ENCODE assay signal across 31 cellular contexts in the genomic region with DNA sequence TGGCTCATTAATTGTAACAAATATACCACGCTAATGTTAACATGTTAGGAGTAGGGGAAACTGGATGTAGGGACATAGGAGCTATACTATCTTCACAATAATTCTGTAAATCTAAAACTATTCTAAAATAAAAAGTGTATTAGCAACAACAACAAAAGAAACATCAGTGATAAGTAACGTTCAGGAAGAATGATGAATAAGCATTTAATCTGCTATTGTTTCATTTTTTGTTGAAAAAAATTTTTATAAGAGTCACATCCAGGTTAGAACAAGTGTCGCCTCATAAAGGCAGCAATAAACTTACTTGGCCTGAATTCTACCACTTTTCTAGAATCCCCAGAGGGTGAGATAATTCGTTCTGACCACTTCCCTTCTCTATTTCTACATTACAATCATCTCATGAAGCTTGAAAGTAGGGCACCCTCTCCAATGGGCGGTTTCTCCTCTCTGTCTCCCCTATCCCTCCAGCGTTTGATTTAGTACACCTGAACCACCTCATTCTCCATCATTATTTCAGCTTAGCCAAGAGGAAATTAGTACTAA.
"Had no signal": no experiment of that assay in that cellular context is flagged by ENCODE, and none has a peak within 500 bp of the region (broad histone marks: within the 10 kb centered on the region; RNA-seq: fewer than 3 reads in every experiment).

No MANE protein-coding gene starts in this region.

- H3K9ac ChIP-seq: neural progenitor cell, parathyroid adenoma had no signal

- H3K36me3 ChIP-seq: neural progenitor cell, ovary, spleen, suprapubic skin, tibial artery, transverse colon, upper lobe of right lung, uterus had no signal

- H3K27me3 Mint-ChIP-seq: progenitor cell of endocrine pancreas had no signal

- ATAC-seq: naive thymus-derived CD8-positive, alpha-beta T cell; psoas muscle; right cardiac atrium; sciatic nerve; stimulated activated memory B cell treated with anti-CD40 and anti-IgM and Interleukin-4, amounts not matched to agents 10 μg/mL and 1 μg/mL and 100 μg/mL, for 72 hours; stimulated activated naive CD8-positive, alpha-beta T cell treated with anti-CD3 and anti-CD28 coated beads, Interleukin-15, amount 100 ng/mL, for 72 hours; stimulated activated naive CD8-positive, alpha-beta T cell treated with anti-CD3 and anti-CD28 coated beads, Interleukin-15, Interleukin-2, amounts not matched to agents 100 U/mL and 50 U/mL, for 24 hours; upper lobe of right lung had no signal

- H3K27ac Mint-ChIP-seq: naive thymus-derived CD8-positive, alpha-beta T cell; nephron; neural progenitor cell; progenitor cell of endocrine pancreas; stimulated activated memory B cell treated with anti-CD40 and anti-IgM and Interleukin-4, amounts not matched to agents 10 μg/mL and 1 μg/mL and 100 μg/mL, for 72 hours; stimulated activated naive CD8-positive, alpha-beta T cell treated with anti-CD3 and anti-CD28 coated beads, Interleukin-15, amount 100 ng/mL, for 72 hours; type B pancreatic cell had no signal

- H2AFZ ChIP-seq: neural progenitor cell, parathyroid adenoma had no signal

- H3K27me3 ChIP-seq: neural progenitor cell, ovary, spleen, suprapubic skin, testis, tibial artery, transverse colon, upper lobe of right lung, uterus had no signal

- H3K9me3 ChIP-seq: ovary, psoas muscle, spleen, suprapubic skin, testis, tibial artery, transverse colon, upper lobe of right lung, uterus had no signal

- H3K36me3 Mint-ChIP-seq: naive thymus-derived CD8-positive, alpha-beta T cell; neural progenitor cell; stimulated activated memory B cell treated with anti-CD40 and anti-IgM and Interleukin-4, amounts not matched to agents 10 μg/mL and 1 μg/mL and 100 μg/mL, for 72 hours; type B pancreatic cell had no signal

- H3K27ac ChIP-seq: neural progenitor cell, ovary, parathyroid adenoma, psoas muscle, skin epidermis, spleen, suprapubic skin, testis, tibial artery, transverse colon, upper lobe of right lung, uterus had no signal

- H3K9me3 Mint-ChIP-seq: nephron; neural progenitor cell; stimulated activated memory B cell treated with anti-CD40 and anti-IgM and Interleukin-4, amounts not matched to agents 10 μg/mL and 1 μg/mL and 100 μg/mL, for 72 hours had no signal

- H3K4me2 ChIP-seq: neural progenitor cell, smooth muscle cell had no signal

- H3K79me2 ChIP-seq: parathyroid adenoma had no signal

- H3K4me1 ChIP-seq: neural progenitor cell, parathyroid adenoma, psoas muscle, spleen, suprapubic skin, testis, tibial artery, transverse colon, upper lobe of right lung, uterus had no signal

- DNase-seq: naive thymus-derived CD8-positive, alpha-beta T cell; occipital lobe; ovary; posterior cingulate gyrus; psoas muscle; right cardiac atrium; spleen; stimulated activated CD4-positive, alpha-beta T cell treated with anti-CD3 and anti-CD28 coated beads, Interleukin-12 subunit alpha, Interleukin-12 subunit beta, amount 100 ng/mL, for 4 hours; stimulated activated CD4-positive, alpha-beta T cell treated with anti-CD3 and anti-CD28 coated beads, Interleukin-1b, Interleukin-23, amount 100 ng/mL, for 48 hours; stimulated activated CD4-positive, alpha-beta T cell treated with anti-CD3 and anti-CD28 coated beads, Interleukin-4, amount 100 ng/mL, for 1 hour; stimulated activated CD4-positive, alpha-beta T cell treated with anti-CD3 and anti-CD28 coated beads, Interleukin-4, amount 100 ng/mL, for 4 hours; stimulated activated CD8-positive, alpha-beta memory T cell treated with anti-CD3 and anti-CD28 coated beads, Interleukin-4, amount 100 ng/mL, for 48 hours; stimulated activated naive CD4-positive, alpha-beta T cell; stimulated activated naive CD8-positive, alpha-beta T cell treated with anti-CD3 and anti-CD28 coated beads, Interleukin-15, amount 100 ng/mL, for 72 hours; stimulated activated naive CD8-positive, alpha-beta T cell treated with anti-CD3 and anti-CD28 coated beads, Interleukin-15, Interleukin-2, amounts not matched to agents 100 U/mL and 50 U/mL, for 24 hours; substantia nigra; testis; tibial artery; transverse colon; upper lobe of right lung; uterus had no signal

- H3K4me1 Mint-ChIP-seq: neural progenitor cell; stimulated activated memory B cell treated with anti-CD40 and anti-IgM and Interleukin-4, amounts not matched to agents 10 μg/mL and 1 μg/mL and 100 μg/mL, for 72 hours; stimulated activated naive CD8-positive, alpha-beta T cell treated with anti-CD3 and anti-CD28 coated beads, Interleukin-15, amount 100 ng/mL, for 72 hours had no signal

- H3K4me3 Mint-ChIP-seq: naive thymus-derived CD8-positive, alpha-beta T cell; nephron; neural progenitor cell; stimulated activated memory B cell treated with anti-CD40 and anti-IgM and Interleukin-4, amounts not matched to agents 10 μg/mL and 1 μg/mL and 100 μg/mL, for 72 hours; stimulated activated naive CD8-positive, alpha-beta T cell treated with anti-CD3 and anti-CD28 coated beads, Interleukin-15, amount 100 ng/mL, for 72 hours; type B pancreatic cell had no signal

- H3K4me3 ChIP-seq: neural progenitor cell, ovary, psoas muscle, skin epidermis, smooth muscle cell, spleen, suprapubic skin, testis, tibial artery, transverse colon, upper lobe of right lung, uterus had no signal
